1 cellular context compared by ENCODE assay signal in the genomic region with DNA sequence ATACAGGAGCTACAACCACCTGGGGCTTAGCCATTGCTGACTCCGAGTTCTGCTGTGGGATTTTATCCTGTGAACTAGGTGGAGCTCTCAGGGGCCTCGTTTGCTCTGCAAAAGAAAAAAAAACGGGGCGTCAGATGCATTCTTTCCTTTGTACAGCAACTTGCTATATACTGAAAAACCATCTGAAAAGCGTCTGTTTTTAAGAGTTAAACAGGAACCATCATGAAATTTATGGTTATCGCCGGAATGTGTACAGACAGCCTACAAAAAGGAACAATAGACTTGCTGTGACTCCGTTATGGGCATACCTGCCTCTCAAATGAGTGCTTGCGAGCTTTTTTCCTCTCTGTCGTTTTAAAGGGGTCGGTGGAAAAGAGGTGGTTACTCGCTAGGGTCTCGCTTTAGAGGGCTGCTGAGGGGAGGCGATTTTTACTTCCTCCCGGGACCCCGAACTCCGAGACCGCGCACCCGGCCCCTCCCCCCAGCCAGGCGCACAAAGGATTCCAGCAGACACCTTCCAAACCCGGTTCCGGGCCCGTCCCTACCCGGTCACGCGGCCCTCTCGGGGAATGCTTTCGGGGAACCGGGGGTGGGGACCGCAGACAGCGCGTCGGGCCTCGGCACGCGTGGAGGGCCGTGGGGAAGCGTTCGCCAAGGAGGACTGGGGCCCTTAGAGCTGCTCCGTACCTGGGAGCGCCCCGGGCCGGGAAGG.
A peak's percentile ranks its signal among the peaks of the same experiment; 100 is the strongest.
TF ChIP-seq lines count a peak whose summit lies in the region.

No MANE protein-coding gene starts in this region.

TF ChIP-seq in HEK293, 187 proteins besides CTCF, POLR2A, EP300 and RAD21 (continued from another document):
- no peak for TF ChIP-seq ZNF202 (tag by site-specific recombination; IDR thresholded peaks at IDR 0.05; ENCODE audit: borderline replicate concordance)
- TF ChIP-seq ZNF169 (tag by site-specific recombination; IDR thresholded peaks at IDR 0.05), result no peak
- TF ChIP-seq ZNF629 (tag by site-specific recombination; IDR thresholded peaks at IDR 0.05), result 0 out of 2 replicates have a peak, but pooled peaks have one; percentile 9
- TF ChIP-seq, protein P1, sequence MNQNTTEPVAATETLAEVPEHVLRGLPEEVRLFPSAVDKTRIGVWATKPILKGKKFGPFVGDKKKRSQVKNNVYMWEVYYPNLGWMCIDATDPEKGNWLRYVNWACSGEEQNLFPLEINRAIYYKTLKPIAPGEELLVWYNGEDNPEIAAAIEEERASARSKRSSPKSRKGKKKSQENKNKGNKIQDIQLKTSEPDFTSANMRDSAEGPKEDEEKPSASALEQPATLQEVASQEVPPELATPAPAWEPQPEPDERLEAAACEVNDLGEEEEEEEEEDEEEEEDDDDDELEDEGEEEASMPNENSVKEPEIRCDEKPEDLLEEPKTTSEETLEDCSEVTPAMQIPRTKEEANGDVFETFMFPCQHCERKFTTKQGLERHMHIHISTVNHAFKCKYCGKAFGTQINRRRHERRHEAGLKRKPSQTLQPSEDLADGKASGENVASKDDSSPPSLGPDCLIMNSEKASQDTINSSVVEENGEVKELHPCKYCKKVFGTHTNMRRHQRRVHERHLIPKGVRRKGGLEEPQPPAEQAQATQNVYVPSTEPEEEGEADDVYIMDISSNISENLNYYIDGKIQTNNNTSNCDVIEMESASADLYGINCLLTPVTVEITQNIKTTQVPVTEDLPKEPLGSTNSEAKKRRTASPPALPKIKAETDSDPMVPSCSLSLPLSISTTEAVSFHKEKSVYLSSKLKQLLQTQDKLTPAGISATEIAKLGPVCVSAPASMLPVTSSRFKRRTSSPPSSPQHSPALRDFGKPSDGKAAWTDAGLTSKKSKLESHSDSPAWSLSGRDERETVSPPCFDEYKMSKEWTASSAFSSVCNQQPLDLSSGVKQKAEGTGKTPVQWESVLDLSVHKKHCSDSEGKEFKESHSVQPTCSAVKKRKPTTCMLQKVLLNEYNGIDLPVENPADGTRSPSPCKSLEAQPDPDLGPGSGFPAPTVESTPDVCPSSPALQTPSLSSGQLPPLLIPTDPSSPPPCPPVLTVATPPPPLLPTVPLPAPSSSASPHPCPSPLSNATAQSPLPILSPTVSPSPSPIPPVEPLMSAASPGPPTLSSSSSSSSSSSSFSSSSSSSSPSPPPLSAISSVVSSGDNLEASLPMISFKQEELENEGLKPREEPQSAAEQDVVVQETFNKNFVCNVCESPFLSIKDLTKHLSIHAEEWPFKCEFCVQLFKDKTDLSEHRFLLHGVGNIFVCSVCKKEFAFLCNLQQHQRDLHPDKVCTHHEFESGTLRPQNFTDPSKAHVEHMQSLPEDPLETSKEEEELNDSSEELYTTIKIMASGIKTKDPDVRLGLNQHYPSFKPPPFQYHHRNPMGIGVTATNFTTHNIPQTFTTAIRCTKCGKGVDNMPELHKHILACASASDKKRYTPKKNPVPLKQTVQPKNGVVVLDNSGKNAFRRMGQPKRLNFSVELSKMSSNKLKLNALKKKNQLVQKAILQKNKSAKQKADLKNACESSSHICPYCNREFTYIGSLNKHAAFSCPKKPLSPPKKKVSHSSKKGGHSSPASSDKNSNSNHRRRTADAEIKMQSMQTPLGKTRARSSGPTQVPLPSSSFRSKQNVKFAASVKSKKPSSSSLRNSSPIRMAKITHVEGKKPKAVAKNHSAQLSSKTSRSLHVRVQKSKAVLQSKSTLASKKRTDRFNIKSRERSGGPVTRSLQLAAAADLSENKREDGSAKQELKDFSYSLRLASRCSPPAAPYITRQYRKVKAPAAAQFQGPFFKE (tag by site-specific recombination; IDR thresholded peaks at IDR 0.05; ENCODE audit: borderline replicate concordance), result no peak
